ENCODE assay signal across 8 cellular contexts in genomic region chr6:144063246-144063743, GRCh38. TPM values are rescaled to one million over a fixed set of nuclear protein-coding genes. Genes with fewer than 3 reads are reported as not detected.
DNase-seq lines count a peak whose midpoint lies in the region; ATAC-seq and TF ChIP-seq lines count a peak whose summit lies in the region.

No MANE protein-coding gene starts in this region.

- DNase-seq in Daoy (ENCODE audit: low read depth) (peak; percentile 10), SK-N-MC (ENCODE audit: low read depth, low spot score) (no peak), foreskin keratinocyte (no peak), activated gamma-delta T cell treated with Interleukin-2 at 50 U/mL for 16 hours (no peak), omental fat pad (ENCODE audit: low spot score) (no peak), anterior cingulate cortex (lab: John Stamatoyannopoulos, UW) (no peak)

- H3K4me3 ChIP-seq in SK-N-MC (peak overlapping the region; percentile 89), skeletal muscle satellite cell (ENCODE audit: low read length) (peak overlapping the region; percentile 69)

- H3K4me2 ChIP-seq in skeletal muscle satellite cell (ENCODE audit: low read length), result peak overlapping the region; percentile 96

- H3K27me3 ChIP-seq in foreskin keratinocyte (peaks cover 77% of the 10 kb centered on the region), skeletal muscle satellite cell (ENCODE audit: control insufficient read depth, insufficient read depth, low read length) (peaks cover 67% of the 10 kb centered on the region)

- H3K9me3 ChIP-seq in SK-N-MC (ENCODE audit: low read depth, low read length), result no peaks in the 10 kb centered on the region
- no peaks in the 10 kb centered on the region for H3K9me3 ChIP-seq in skeletal muscle satellite cell (replicated peaks; ENCODE audit: low read length)

- no peak for TF ChIP-seq CTCF in foreskin keratinocyte (conservative IDR thresholded peaks at IDR 0.05)
- TF ChIP-seq CTCF in omental fat pad (IDR thresholded peaks at IDR 0.05), result no peak

- H3K4me1 ChIP-seq in foreskin keratinocyte (no peaks in the 10 kb centered on the region), skeletal muscle satellite cell (ENCODE audit: control insufficient read depth, insufficient read depth, low read length) (no peaks in the 10 kb centered on the region)

- ATAC-seq in GM21825 (IDR thresholded peaks at IDR 0.05; ENCODE audit: unreplicated experiment) (peak; percentile 3), foreskin keratinocyte (peak; percentile 11), omental fat pad (ENCODE audit: low FRiP score) (no peak)

- no peaks in the 10 kb centered on the region for H3K36me3 ChIP-seq in SK-N-MC (ENCODE audit: insufficient read depth, low read length)
- H3K36me3 ChIP-seq in skeletal muscle satellite cell (ENCODE audit: insufficient read depth, low read length), result no peaks in the 10 kb centered on the region

- H3K9ac ChIP-seq in SK-N-MC (ENCODE audit: insufficient read length), result peak overlapping the region; percentile 55
- peak overlapping the region; percentile 24 for H3K9ac ChIP-seq in skeletal muscle satellite cell (ENCODE audit: low read depth, low read length)

- H3K27ac ChIP-seq in SK-N-MC (no peak overlapping the region), foreskin keratinocyte (no peak overlapping the region)

RNA-seq across cellular contexts. Expression of gene SF3B5, which starts 32.1 kb away (rescaled TPM):
- 200 TPM in 2 replicates for total RNA-seq in Daoy (2014; rRNA removed; shearing (Covaris generic))
- total RNA-seq in foreskin keratinocyte, result 161 and 165 TPM in 2 replicates
- polyA plus RNA-seq in foreskin keratinocyte, result 250 and 269 TPM in 2 replicates
- 160 and 210 TPM in 2 replicates for total RNA-seq in skeletal muscle satellite cell (2012; rRNA removed)
- total RNA-seq in omental fat pad, result 100 to 1,000 TPM; 105 to 189 (median 157) TPM

RNA-seq across cellular contexts. Expression of gene PLAGL1, which starts 55.2 kb away (rescaled TPM):
- 2.6 and 5.5 TPM in 2 replicates for total RNA-seq in Daoy (2014; rRNA removed; shearing (Covaris generic))
- 8.8 and 9.9 TPM in 2 replicates for total RNA-seq in foreskin keratinocyte
- polyA plus RNA-seq in foreskin keratinocyte, result 5.0 TPM in 2 replicates
- total RNA-seq in skeletal muscle satellite cell (2012; rRNA removed), result 17.2 and 26.9 TPM in 2 replicates
- total RNA-seq in omental fat pad, result 10 to 100 TPM; 22.3 to 33.6 (median 26.0) TPM
